In genomic region chr2:113157108-113157896, GRCh38 we compare ENCODE assay signal across 9 cellular contexts. TPM values are rescaled to one million over a fixed set of nuclear protein-coding genes. Genes with fewer than 3 reads are reported as not detected.
DNase-seq lines count a peak whose midpoint lies in the region; ATAC-seq, FAIRE-seq and TF ChIP-seq lines count a peak whose summit lies in the region.
"Had no signal": no experiment of that assay in that cellular context is flagged by ENCODE, and none has a peak within 500 bp of the region (broad histone marks: within the 10 kb centered on the region; RNA-seq: fewer than 3 reads in every experiment).

No MANE protein-coding gene starts in this region.

- H3K9me3 Mint-ChIP-seq in stimulated activated memory B cell treated with anti-CD40 and anti-IgM and Interleukin-4, amounts not matched to agents 10 μg/mL and 1 μg/mL and 100 μg/mL, for 72 hours = no peaks in the 10 kb centered on the region

- H3K27me3 Mint-ChIP-seq in stimulated activated memory B cell treated with anti-CD40 and anti-IgM and Interleukin-4, amounts not matched to agents 10 μg/mL and 1 μg/mL and 100 μg/mL, for 72 hours = no peaks in the 10 kb centered on the region

- BruUV-seq in GM12878 (replicated peaks; lab: Mats Ljungman, UMichigan) = no TSS peak

- H3K4me2 ChIP-seq in GM12878 (ENCODE audit: control insufficient read depth, insufficient read depth) = peak overlapping the region; percentile 88

- no peak for TF ChIP-seq EP300 in GM12878 (IDR thresholded peaks at IDR 0.05; ENCODE audit: borderline replicate concordance in 1 of 2, control insufficient read depth in 1 of 2, low read depth in 2 of 2, low read length in 2 of 2)

- CTCF ChIA-PET in GM12878 (lab: Yijun Ruan, JAX) = interaction anchor here (1.6 to 2.4 kb wide), 3 partner anchors 17 to 20 kb away, joined by 5 to 14 read pairs (median 10); partner anchors contain the start of gene PSD4

- intact Hi-C loops in GM12878 (cut with micrococcal nuclease; ENCODE audit: unreplicated experiment) (no loop called here), kidney (cut with DNase I) (no loop called here)

- H3K36me3 ChIP-seq in GM12878 (ENCODE audit: control insufficient read depth in 2 of 2, insufficient read depth in 2 of 2, low read length in 1 of 2) (no peaks in the 10 kb centered on the region), kidney (ENCODE audit: control insufficient read depth in 1 of 2, insufficient read depth in 2 of 2, low read length in 2 of 2) (no peaks in the 10 kb centered on the region)

- DNase-seq in GM13977 (ENCODE audit: low spot score) (peak; percentile 84), NOMO-1 treated with dmso at 0.1 percent for 144 hours (lab: John Stamatoyannopoulos, UW; ENCODE audit: unreplicated experiment) (peak; percentile 23), GM12878 (ENCODE audit: low read depth, low spot score) (no peak), kidney (peak; percentile 86), kidney glomerular epithelial cell (lab: John Stamatoyannopoulos, UW) (no peak)
- DNase-seq in effector CD8-positive, alpha-beta T cell (lab: John Stamatoyannopoulos, UW) = no peak

- peak overlapping the region; percentile 62; the same call in 1 of the 2 replicates for H3K9ac ChIP-seq in GM12878 (ENCODE audit: control insufficient read depth, insufficient read depth, low read length)
- H3K9ac ChIP-seq in kidney (ENCODE audit: low read length in 2 of 2) = peak overlapping the region; percentile 45 to 69

- no peaks in the 10 kb centered on the region for H3K79me2 ChIP-seq in GM12878 (ENCODE audit: control insufficient read depth, insufficient read depth, low read length)

- RAD21 ChIA-PET in GM12878 (lab: Charles Lee; ENCODE audit: unreplicated experiment) = no interaction called here

- no peak overlapping the region for H3K27ac ChIP-seq in GM12878 (ENCODE audit: control insufficient read depth, insufficient read depth)
- peak overlapping the region; percentile 38 to 70 for H3K27ac ChIP-seq in kidney (ENCODE audit: low read depth in 2 of 2, low read length in 2 of 2)

- POLR2A ChIA-PET in GM12878 (lab: Charles Lee) = no interaction called here

- H3K4me3 Mint-ChIP-seq in stimulated activated memory B cell treated with anti-CD40 and anti-IgM and Interleukin-4, amounts not matched to agents 10 μg/mL and 1 μg/mL and 100 μg/mL, for 72 hours = peak overlapping the region; percentile 79

- no peak for FAIRE-seq in GM12878 (lab: Jason Lieb, UNC)
- FAIRE-seq in kidney (lab: Jason Lieb, UNC) = no peak

- peaks cover 0 to 3% of the 10 kb centered on the region in 2 experiments; a peak in 1 of 4 replicates for H3K27me3 ChIP-seq in GM12878 (replicated peaks in 1 of 2; ENCODE audit: control insufficient read depth in 2 of 2, insufficient read depth in 2 of 2, low read length in 1 of 2)

- TF ChIP-seq CTCF in GM13977 (IDR thresholded peaks at IDR 0.05; ENCODE audit: extremely low read depth, insufficient read depth, missing control alignments) (no peak), GM12878 (IDR thresholded peaks at IDR 0.05 in 2 of 3, conservative IDR thresholded peaks at IDR 0.05 in 1 of 3; ENCODE audit: control insufficient read depth in 2 of 3, extremely low read depth in 1 of 3, insufficient read depth in 1 of 3, low read depth in 3 of 3, low read length in 3 of 3) (no peak), kidney (IDR thresholded peaks at IDR 0.05; ENCODE audit: borderline replicate concordance, extremely low read depth, insufficient read depth) (no peak)

- TF ChIP-seq RAD21 in GM12878 (IDR thresholded peaks at IDR 0.05; ENCODE audit: insufficient read depth, low read depth, low read length) = no peak

- peaks cover 11% of the 10 kb centered on the region for H3K4me1 Mint-ChIP-seq in stimulated activated memory B cell treated with anti-CD40 and anti-IgM and Interleukin-4, amounts not matched to agents 10 μg/mL and 1 μg/mL and 100 μg/mL, for 72 hours

- peak overlapping the region; percentile 35; the same call in 1 of the 2 replicates for H3K4me3 ChIP-seq in GM12878
- H3K4me3 ChIP-seq in kidney (ENCODE audit: low read length in 2 of 2) = peak overlapping the region; percentile 59 to 64

- no peaks in the 10 kb centered on the region for H3K36me3 Mint-ChIP-seq in stimulated activated memory B cell treated with anti-CD40 and anti-IgM and Interleukin-4, amounts not matched to agents 10 μg/mL and 1 μg/mL and 100 μg/mL, for 72 hours

- H3K9me3 ChIP-seq in GM12878 (replicated peaks; ENCODE audit: control insufficient read depth, insufficient read depth, low read length) (no peaks in the 10 kb centered on the region), kidney (ENCODE audit: control insufficient read depth in 1 of 2, low read length in 2 of 2) (no peaks in the 10 kb centered on the region)

- no peaks in the 10 kb centered on the region for H4K20me1 ChIP-seq in GM12878 (ENCODE audit: control insufficient read depth, insufficient read depth)

- peak overlapping the region; percentile 74 for H3K27ac Mint-ChIP-seq in stimulated activated memory B cell treated with anti-CD40 and anti-IgM and Interleukin-4, amounts not matched to agents 10 μg/mL and 1 μg/mL and 100 μg/mL, for 72 hours

- 3% methylated on average over 32 of the region's 92 CpGs for WGBS in GM12878 (ENCODE audit: insufficient coverage, insufficient replicate concordance, low lambda C conversion rate, missing lambda C conversion rate)

- ATAC-seq in HG02885 (IDR thresholded peaks at IDR 0.05; ENCODE audit: poor library complexity, unreplicated experiment) (peak; percentile 80), GM12878 (peak; percentile 71)
- ATAC-seq in stimulated activated memory B cell treated with anti-CD40 and anti-IgM and Interleukin-4, amounts not matched to agents 10 μg/mL and 1 μg/mL and 100 μg/mL, for 72 hours = peak; percentile 88

- SMC1A ChIA-PET in GM12878 (lab: Charles Lee; ENCODE audit: uncharacterized antibody, unreplicated experiment) = no interaction called here

- peak overlapping the region; percentile 94 for H2AFZ ChIP-seq in GM12878 (ENCODE audit: control insufficient read depth, low read depth, low read length)

- in situ Hi-C loops in GM13977 (cut with MboI; ENCODE audit: low pct_unique_long_range_greater_than_20kb, low sequenced_read_pairs, unreplicated experiment) (no loop called here), GM12878 (cut with MboI) (no loop called here)

- H3K4me1 ChIP-seq in GM12878 (ENCODE audit: control insufficient read depth, insufficient read depth, low read length) = peaks cover 12% of the 10 kb centered on the region
- H3K4me1 ChIP-seq in kidney (ENCODE audit: control insufficient read depth in 1 of 2, insufficient read depth in 1 of 2, low read depth in 1 of 2, low read length in 2 of 2) = peaks cover 0 to 3% of the 10 kb centered on the region in 2 donors

- no peak for TF ChIP-seq POLR2A in GM12878 (IDR thresholded peaks at IDR 0.05; ENCODE audit: low read depth, low read length)

TF ChIP-seq in GM12878, 131 proteins besides CTCF, POLR2A, EP300 and RAD21 (continues in another document):
- no peak for TF ChIP-seq POLR2AphosphoS5 (IDR thresholded peaks at IDR 0.05; ENCODE audit: low read length)

RNA-seq across cellular contexts. Expression of gene PSD4, which starts 16.5 kb away (rescaled TPM):
- 168 and 195 TPM in 2 replicates for total RNA-seq in GM12878 (2013; cell fraction: nucleolus; rRNA removed)
- total RNA-seq in GM12878 (2014; rRNA removed) (96.0 and 98.5 TPM in 2 replicates), GM12878 (2014; rRNA removed; fragmentation: Illumina TruSeq; extraction: Trizol) (42.6 and 42.8 TPM in 2 replicates), GM12878 (2021) (114 and 117 TPM in 2 replicates), kidney (42.0 TPM)
- 26.5 TPM for polyA plus RNA-seq in GM12878 (2011; ENCODE audit: low read depth)
- polyA plus RNA-seq in GM12878 (2011; rRNA removed) (13.6 and 27.4 TPM in 2 replicates), GM12878 (2014; fragmentation: Illumina TruSeq; extraction: Trizol) (20.8 and 48.3 TPM in 2 replicates), GM12878 (2014; fragmentation: Nextera tagmentation; extraction: Ambion mirVana) (1 to 10 TPM in 1 of 2 experiments, under 1 TPM in 1; 0.68 to 1.7 TPM), GM12878 (2014; rRNA removed) (47.9 and 59.7 TPM in 2 replicates), GM12878 (2016; fragmentation: Nextera tagmentation; extraction: Ambion mirVana) (10 to 100 TPM; 23.7 to 25.9 TPM), kidney (ENCODE audit: insufficient read depth, low read depth, low replicate concordance) (16.2 TPM)
- 29.5 and 30.9 TPM in 2 replicates for polyA plus RNA-seq in GM12878 (2011; cell fraction: cytosol; rRNA removed)
- polyA plus RNA-seq in GM12878 (2011; cell fraction: nucleus; rRNA removed) = 145 and 151 TPM in 2 replicates
- polyA plus RNA-seq in GM12878 (2012) = 55.8 and 60.1 TPM in 2 replicates
- polyA minus RNA-seq in GM12878 (2011; rRNA and poly(A)+ RNA removed) = 66.3 and 101 TPM in 2 replicates
- polyA minus RNA-seq in GM12878 (2011; cell fraction: cytosol; rRNA and poly(A)+ RNA removed) = 29.9 and 34.2 TPM in 2 replicates
- 65.5 and 85.2 TPM in 2 replicates for polyA minus RNA-seq in GM12878 (2011; cell fraction: nucleus; rRNA and poly(A)+ RNA removed)

RNA-seq across cellular contexts. Expression of gene IL1RN, which starts 29.9 kb away (rescaled TPM):
- not detected in 2 replicates for total RNA-seq in GM12878 (2013; cell fraction: nucleolus; rRNA removed)
- total RNA-seq in GM12878 (2014; rRNA removed) (not detected in 2 replicates), GM12878 (2014; rRNA removed; fragmentation: Illumina TruSeq; extraction: Trizol) (not detected in 2 replicates), GM12878 (2021) (not detected in 2 replicates), kidney (2.1 TPM)
- not detected for polyA plus RNA-seq in GM12878 (2011; ENCODE audit: low read depth)
- polyA plus RNA-seq in GM12878 (2011; rRNA removed) (0.04 TPM in 1 of 2 replicates, not detected in the other), GM12878 (2014; fragmentation: Illumina TruSeq; extraction: Trizol) (0.04 and 0.43 TPM in 2 replicates), GM12878 (2014; fragmentation: Nextera tagmentation; extraction: Ambion mirVana) (under 1 TPM in 1 of 2 experiments, not detected in 1; 0.04 TPM), GM12878 (2014; rRNA removed) (not detected in 2 replicates), GM12878 (2016; fragmentation: Nextera tagmentation; extraction: Ambion mirVana) (not detected), kidney (ENCODE audit: insufficient read depth, low read depth, low replicate concordance) (1.3 TPM)
- polyA plus RNA-seq in GM12878 (2011; cell fraction: cytosol; rRNA removed) = not detected in 2 replicates
- not detected in 2 replicates for polyA plus RNA-seq in GM12878 (2011; cell fraction: nucleus; rRNA removed)
- polyA plus RNA-seq in GM12878 (2012) = not detected in 2 replicates
- 0.59 TPM in 1 of 2 replicates, not detected in the other for polyA minus RNA-seq in GM12878 (2011; rRNA and poly(A)+ RNA removed)
- not detected in 2 replicates for polyA minus RNA-seq in GM12878 (2011; cell fraction: cytosol; rRNA and poly(A)+ RNA removed)
- not detected in 2 replicates for polyA minus RNA-seq in GM12878 (2011; cell fraction: nucleus; rRNA and poly(A)+ RNA removed)
- total RNA-seq: temporal lobe had no signal

Comparison
In these comparisons a context has a peak if more than half of its experiments do, and no peak if none do; other contexts are left out.
1. DNase-seq: peak in GM13977 (single experiment), NOMO-1 treated with dmso at 0.1 percent for 144 hours (single experiment) and kidney (single experiment); none in GM12878 (single experiment), effector CD8-positive, alpha-beta T cell (single experiment) and kidney glomerular epithelial cell (single experiment).
2. Peak in every context shown above with its lines, with median percentiles within 50 percentile points of each other: ATAC-seq.